In genomic region chr21:38958940-38959685, GRCh38 we compare ENCODE assay signal across 8 cellular contexts.
DNase-seq lines count a peak whose midpoint lies in the region; ATAC-seq lines count a peak whose summit lies in the region.

No MANE protein-coding gene starts in this region.

- peaks cover 2% of the 10 kb centered on the region for H3K27me3 Mint-ChIP-seq in activated T-cell treated with anti-CD3 and anti-CD28 coated beads, Interleukin-2, amount 50 U/mL, for 4 hours (ENCODE audit: low read depth)

- no peaks in the 10 kb centered on the region for H3K4me1 Mint-ChIP-seq in activated T-cell treated with anti-CD3 and anti-CD28 coated beads, Interleukin-2, amount 50 U/mL, for 4 hours (ENCODE audit: low read depth)

- peak; percentile 56 to 64 for ATAC-seq in activated T-cell treated with anti-CD3 and anti-CD28 coated beads, Interleukin-2, amount 50 U/mL, for 4 hours
- no peak for ATAC-seq in HG03439 (IDR thresholded peaks at IDR 0.05; ENCODE audit: unreplicated experiment)

- no peak for DNase-seq in activated T-cell treated with anti-CD3 and anti-CD28 coated beads, Interleukin-2, amount 50 U/mL, for 4 hours
- DNase-seq in activated T-cell treated with anti-CD3 and anti-CD28 coated beads for 4 hours (no peak), kidney glomerular epithelial cell (lab: John Stamatoyannopoulos, UW) (peak; percentile 97), ureter (ENCODE audit: low spot score) (peak; percentile 53), NAMALWA (ENCODE audit: low spot score) (no peak), middle frontal gyrus (ENCODE audit: extremely low spot score, low spot score) (no peak)

- H3K36me3 Mint-ChIP-seq in activated T-cell treated with anti-CD3 and anti-CD28 coated beads, Interleukin-2, amount 50 U/mL, for 4 hours (ENCODE audit: insufficient read depth): no peaks in the 10 kb centered on the region

- peak overlapping the region; percentile 22 for H3K27ac ChIP-seq in angular gyrus (ENCODE audit: low read depth, low read length)

- H3K4me3 Mint-ChIP-seq in activated T-cell treated with anti-CD3 and anti-CD28 coated beads, Interleukin-2, amount 50 U/mL, for 4 hours: no peak overlapping the region

- H3K9me3 Mint-ChIP-seq in activated T-cell treated with anti-CD3 and anti-CD28 coated beads, Interleukin-2, amount 50 U/mL, for 4 hours: no peaks in the 10 kb centered on the region

Comparison
In these comparisons a context has a peak if more than half of its experiments do, and no peak if none do; other contexts are left out.
1. DNase-seq: peak in kidney glomerular epithelial cell (single experiment) and ureter (single experiment); none in activated T-cell treated with anti-CD3 and anti-CD28 coated beads, Interleukin-2, amount 50 U/mL, for 4 hours (single experiment), activated T-cell treated with anti-CD3 and anti-CD28 coated beads for 4 hours (single experiment), NAMALWA (single experiment) and middle frontal gyrus (single experiment).